8 cellular contexts compared by ENCODE assay signal in genomic region chr18:13614701-13615288, GRCh38.
DNase-seq lines count a peak whose midpoint lies in the region; ATAC-seq and TF ChIP-seq lines count a peak whose summit lies in the region.

No MANE protein-coding gene starts in this region.

- H3K4me1 ChIP-seq in effector memory CD4-positive, alpha-beta T cell (ENCODE audit: control insufficient read depth, insufficient read depth, low read length, poor library complexity, severe bottlenecking): peaks cover 53% of the 10 kb centered on the region

- DNase-seq in GM12865 (ENCODE audit: low read depth): peak; percentile 56
- DNase-seq in T-helper 17 cell: no peak
- DNase-seq in effector memory CD4-positive, alpha-beta T cell: no peak
- no peak for DNase-seq in NCI-H526 treated with DMSO at 0.1 percent for 48 hours (lab: John Stamatoyannopoulos, UW)
- DNase-seq in islet precursor cell: no peak
- no peak for DNase-seq in DMS153 treated with DMSO at 0.1 percent for 48 hours (lab: John Stamatoyannopoulos, UW; ENCODE audit: unreplicated experiment)

- no peaks in the 10 kb centered on the region for H3K36me3 Mint-ChIP-seq in T-helper 17 cell (ENCODE audit: low read depth)

- H3K36me3 ChIP-seq in effector memory CD4-positive, alpha-beta T cell (ENCODE audit: control insufficient read depth, insufficient read depth, low read length): no peaks in the 10 kb centered on the region

- ATAC-seq in T-helper 17 cell (peak; percentile 12), HG02840 (IDR thresholded peaks at IDR 0.05; ENCODE audit: low FRiP score, unreplicated experiment) (no peak)

- H3K4me3 ChIP-seq in GM12865 (ENCODE audit: low read depth, low read length): peak overlapping the region; percentile 51
- H3K4me3 ChIP-seq in effector memory CD4-positive, alpha-beta T cell (ENCODE audit: insufficient read depth, low read depth, low read length, poor library complexity, severe bottlenecking): peak overlapping the region; percentile 20
- no peak overlapping the region for H3K4me3 ChIP-seq in skin epidermis

- peaks cover 61% of the 10 kb centered on the region for H3K4me1 Mint-ChIP-seq in T-helper 17 cell

- H3K27ac ChIP-seq in effector memory CD4-positive, alpha-beta T cell (ENCODE audit: insufficient read depth, low read length, poor library complexity, severe bottlenecking): no peak overlapping the region
- peak overlapping the region in 17 of 21 experiments; percentile 2 to 93 (median 67) for H3K27ac ChIP-seq in skin epidermis

- no peak for TF ChIP-seq CTCF in GM12865 (IDR thresholded peaks at IDR 0.05; ENCODE audit: insufficient read depth, low read depth, low read length, missing control alignments)

- no peaks in the 10 kb centered on the region for H3K27me3 ChIP-seq in effector memory CD4-positive, alpha-beta T cell (replicated peaks; ENCODE audit: control insufficient read depth, insufficient read depth, low read length, poor library complexity, severe bottlenecking)

- no peaks in the 10 kb centered on the region for H3K9me3 ChIP-seq in T-helper 17 cell (ENCODE audit: control insufficient read depth, low read length, poor library complexity, severe bottlenecking)
- H3K9me3 ChIP-seq in effector memory CD4-positive, alpha-beta T cell (ENCODE audit: control insufficient read depth, low read length): no peaks in the 10 kb centered on the region

- peak overlapping the region; percentile 99 for H3K27ac Mint-ChIP-seq in T-helper 17 cell

- peak overlapping the region; percentile 94 for H3K4me3 Mint-ChIP-seq in T-helper 17 cell

- no peaks in the 10 kb centered on the region for H3K27me3 Mint-ChIP-seq in T-helper 17 cell

Comparison
In these comparisons a context has a peak if more than half of its experiments do, and no peak if none do; other contexts are left out.
1. H3K4me3 ChIP-seq: peak in GM12865 (single experiment) and effector memory CD4-positive, alpha-beta T cell (single experiment); none in skin epidermis (0 of 7).